Comparison of ENCODE assay signal across 9 cellular contexts in the genomic region with DNA sequence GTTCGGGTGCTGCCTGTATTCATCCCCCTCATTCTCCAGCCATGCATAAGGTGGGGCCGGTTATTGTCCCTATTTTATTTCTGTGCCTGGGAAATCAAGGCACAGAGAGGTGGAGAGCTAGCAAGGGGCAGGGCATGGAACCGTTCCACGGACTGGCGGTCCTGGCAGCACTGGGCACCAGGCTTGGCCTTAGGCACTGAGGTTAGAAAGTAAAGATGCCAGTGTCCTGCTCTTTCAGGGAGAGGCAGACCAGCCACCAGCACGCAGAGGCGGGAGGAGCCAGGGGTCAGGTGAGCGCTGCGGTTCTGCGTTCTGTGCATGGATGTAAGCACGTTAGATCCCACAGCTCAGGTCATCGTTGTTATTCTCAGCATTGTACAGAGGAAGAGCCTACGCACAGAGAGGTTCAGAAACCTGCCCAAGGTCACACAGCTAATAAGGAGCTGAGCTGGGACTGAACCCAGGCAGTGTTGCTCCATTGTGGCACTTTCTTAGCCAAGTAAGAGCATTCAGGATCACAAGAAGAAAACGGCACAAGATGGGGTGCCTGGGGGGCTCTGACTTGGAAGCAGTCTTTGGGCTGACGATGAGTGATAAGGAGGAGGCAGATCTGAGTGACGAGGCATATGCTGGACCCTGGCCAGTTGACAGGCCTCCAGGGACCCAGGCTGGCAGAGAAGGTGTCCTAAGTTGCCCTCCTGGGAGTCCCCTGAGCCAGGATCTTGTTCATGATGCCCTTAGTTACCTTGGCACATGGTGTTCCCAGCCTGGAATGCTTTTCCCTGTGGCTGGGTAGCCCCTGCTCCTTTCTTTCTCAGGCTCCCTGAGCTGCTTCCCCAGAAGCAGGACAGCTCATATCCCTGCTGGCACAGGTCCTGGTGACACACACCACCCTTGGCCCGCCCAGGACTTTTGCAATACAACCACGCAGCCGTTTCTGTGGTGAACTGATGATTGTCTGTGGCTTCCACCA. TPM values are rescaled to one million over a fixed set of nuclear protein-coding genes. Genes with fewer than 3 reads are reported as not detected.
DNase-seq lines count a peak whose midpoint lies in the region; ATAC-seq and TF ChIP-seq lines count a peak whose summit lies in the region.
"Had no signal": no experiment of that assay in that cellular context is flagged by ENCODE, and none has a peak within 500 bp of the region (broad histone marks: within the 10 kb centered on the region; RNA-seq: fewer than 3 reads in every experiment).

No MANE protein-coding gene starts in this region.

- H3K4me1 ChIP-seq in endodermal cell (ENCODE audit: control insufficient read depth, insufficient read depth, low read length) (no peaks in the 10 kb centered on the region), muscle layer of duodenum (ENCODE audit: control insufficient read depth in 1 of 2, insufficient read depth in 2 of 2, low read length in 2 of 2) (peaks cover 4 to 26% of the 10 kb centered on the region in 2 donors)

- H3K27ac ChIP-seq in endodermal cell (ENCODE audit: low read depth, low read length) (no peak overlapping the region), muscle layer of duodenum (ENCODE audit: low read length) (peak overlapping the region; percentile 33)

- ATAC-seq in HG03460 (IDR thresholded peaks at IDR 0.05; ENCODE audit: unreplicated experiment), result no peak
- ATAC-seq in HG03108 (IDR thresholded peaks at IDR 0.05; ENCODE audit: unreplicated experiment), result no peak

- peaks cover 5% of the 10 kb centered on the region for H3K36me3 Mint-ChIP-seq in endodermal cell (ENCODE audit: low read depth)

- H3K27me3 ChIP-seq in endodermal cell (ENCODE audit: control insufficient read depth, insufficient read depth, low read length, poor library complexity, severe bottlenecking) (no peaks in the 10 kb centered on the region), muscle layer of duodenum (ENCODE audit: low read depth, low read length) (no peaks in the 10 kb centered on the region)

- H3K27me3 Mint-ChIP-seq in endodermal cell (ENCODE audit: insufficient read depth), result peaks cover 8% of the 10 kb centered on the region

- H3K9me3 ChIP-seq in endodermal cell (ENCODE audit: control insufficient read depth, low read length) (no peaks in the 10 kb centered on the region), muscle layer of duodenum (ENCODE audit: control insufficient read depth in 1 of 2, low read length in 2 of 2) (no peaks in the 10 kb centered on the region)

- whole genome bisulfite sequencing in endodermal cell (ENCODE audit: insufficient coverage in 1 of 2, insufficient read length in 1 of 2), 2 experiments, result 94% methylated on average over 13 to 19 of the region's 19 CpGs

- H3K4me3 ChIP-seq in AG09309 (ENCODE audit: control insufficient read depth, low read depth, low read length), result no peak overlapping the region
- H3K4me3 ChIP-seq in endodermal cell (ENCODE audit: low read length), result no peak overlapping the region
- peak overlapping the region in 1 of 2 donors; percentile 8 for H3K4me3 ChIP-seq in muscle layer of duodenum (ENCODE audit: low read depth in 1 of 2, low read length in 2 of 2)

- DNase-seq in AG09309 (ENCODE audit: low read depth), result peak; percentile 80
- peak; percentile 91 for DNase-seq in NCI-H226
- DNase-seq in endodermal cell, result peak; percentile 28
- no peak for DNase-seq in HuH-7.5 (ENCODE audit: low spot score)
- DNase-seq in NCI-H2171 (lab: John Stamatoyannopoulos, UW), result no peak

- H3K4me1 Mint-ChIP-seq in endodermal cell, result no peaks in the 10 kb centered on the region
- H3K4me1 Mint-ChIP-seq: nephron had no signal

- no peak overlapping the region for H3K27ac Mint-ChIP-seq in endodermal cell
- H3K27ac Mint-ChIP-seq: nephron had no signal

- H3K4me3 Mint-ChIP-seq in endodermal cell, result no peak overlapping the region
- H3K4me3 Mint-ChIP-seq: nephron had no signal

- no peaks in the 10 kb centered on the region for H3K9me3 Mint-ChIP-seq in endodermal cell
- H3K9me3 Mint-ChIP-seq: nephron had no signal

- H3K9ac ChIP-seq in endodermal cell (ENCODE audit: extremely low read depth, low read length, poor library complexity, severe bottlenecking), result no peak overlapping the region

- H3K36me3 ChIP-seq in endodermal cell (ENCODE audit: control insufficient read depth, insufficient read depth, low read length) (no peaks in the 10 kb centered on the region), muscle layer of duodenum (ENCODE audit: control insufficient read depth in 1 of 2, insufficient read depth in 2 of 2, low read length in 2 of 2) (peaks cover 7 to 42% of the 10 kb centered on the region in 2 donors)

- no peak for TF ChIP-seq CTCF in AG09309 (IDR thresholded peaks at IDR 0.05; ENCODE audit: control insufficient read depth, insufficient read depth, low read depth, low read length, missing control alignments)
- TF ChIP-seq CTCF in endodermal cell (conservative IDR thresholded peaks at IDR 0.05), result no peak

RNA-seq across cellular contexts. Expression of gene OSBPL5, which starts 41.1 kb away (rescaled TPM):
- 1 to 10 TPM; 1.2 to 4.8 TPM for total RNA-seq in endodermal cell
- polyA plus RNA-seq in endodermal cell (2013, experiment 1 of 2), result 15.4 TPM
- polyA plus RNA-seq in endodermal cell (2013, experiment 2 of 2), result 16.4 TPM

Comparison
In these comparisons a context has a peak if more than half of its experiments do, and no peak if none do; other contexts are left out.
1. DNase-seq: peak in AG09309 (single experiment), NCI-H226 (single experiment) and endodermal cell (single experiment); none in HuH-7.5 (single experiment) and NCI-H2171 (single experiment).